In genomic region chr15:52083037-52083359, GRCh38 we compare ENCODE assay signal across 5 cellular contexts. TPM values are rescaled to one million over a fixed set of nuclear protein-coding genes. Genes with fewer than 3 reads are reported as not detected.
"Had no signal": no experiment of that assay in that cellular context is flagged by ENCODE, and none has a peak within 500 bp of the region (broad histone marks: within the 10 kb centered on the region; RNA-seq: fewer than 3 reads in every experiment).

No MANE protein-coding gene starts in this region.

RNA-seq across cellular contexts. Expression of gene BCL2L10, which starts 29.6 kb away (rescaled TPM):
- total RNA-seq: activated CD4-positive, alpha-beta memory T cell treated with anti-CD3 and anti-CD28 coated beads for 36 hours; lower lobe of right lung; neural crest cell; osteoblast; right cardiac atrium had no signal
